ENCODE assay signal across 9 cellular contexts in genomic region chr6:2768125-2768524, GRCh38. TPM values are rescaled to one million over a fixed set of nuclear protein-coding genes. Genes with fewer than 3 reads are reported as not detected.
DNase-seq lines count a peak whose midpoint lies in the region; ATAC-seq, FAIRE-seq and TF ChIP-seq lines count a peak whose summit lies in the region.
"Had no signal": no experiment of that assay in that cellular context is flagged by ENCODE, and none has a peak within 500 bp of the region (broad histone marks: within the 10 kb centered on the region; RNA-seq: fewer than 3 reads in every experiment).

No MANE protein-coding gene starts in this region.

- 27 to 50% methylated on average over 1 to 5 of the region's 5 CpGs for WGBS in gastroesophageal sphincter (ENCODE audit: low coverage in 1 of 2), 2 donors

- FAIRE-seq in D721Med (lab: Jason Lieb, UNC), result no peak

- H3K4me1 ChIP-seq in gastroesophageal sphincter, result peaks cover 0 to 72% (median 21%) of the 10 kb centered on the region in 3 donors
- peaks cover 30% of the 10 kb centered on the region for H3K4me1 ChIP-seq in stomach smooth muscle (ENCODE audit: control insufficient read depth, insufficient read depth, low read length)

- no peaks in the 10 kb centered on the region for H3K9me3 Mint-ChIP-seq in activated T-cell treated with anti-CD3 and anti-CD28 coated beads, Interleukin-2, amount 50 U/mL, for 4 hours

- peak overlapping the region in 1 of 2 donors; percentile 74 for H3K4me3 ChIP-seq in gastroesophageal sphincter
- H3K4me3 ChIP-seq in stomach smooth muscle (ENCODE audit: low read length in 2 of 2), result peak overlapping the region; percentile 60 to 93

- H3K36me3 Mint-ChIP-seq in activated T-cell treated with anti-CD3 and anti-CD28 coated beads, Interleukin-2, amount 50 U/mL, for 4 hours (ENCODE audit: insufficient read depth), result peaks cover 15% of the 10 kb centered on the region

- H3K27me3 ChIP-seq in gastroesophageal sphincter (no peaks in the 10 kb centered on the region), stomach smooth muscle (ENCODE audit: control insufficient read depth in 1 of 2, insufficient read depth in 2 of 2, low read length in 2 of 2) (no peaks in the 10 kb centered on the region)

- TF ChIP-seq EP300 in gastroesophageal sphincter (IDR thresholded peaks at IDR 0.05), result no peak

- H3K36me3 ChIP-seq in gastroesophageal sphincter (peaks cover 0 to 23% of the 10 kb centered on the region in 2 donors), stomach smooth muscle (ENCODE audit: control insufficient read depth in 2 of 2, insufficient read depth in 2 of 2, low read length in 2 of 2) (peaks cover 4 to 7% of the 10 kb centered on the region in 2 donors)

- H3K9me3 ChIP-seq in gastroesophageal sphincter (no peaks in the 10 kb centered on the region), stomach smooth muscle (ENCODE audit: control insufficient read depth in 2 of 2, low read length in 2 of 2) (no peaks in the 10 kb centered on the region)

- TF ChIP-seq CTCF in VCaP (conservative IDR thresholded peaks at IDR 0.05), result no peak
- TF ChIP-seq CTCF in gastroesophageal sphincter (IDR thresholded peaks at IDR 0.05), result no peak
- no peak for TF ChIP-seq CTCF in D721Med (IDR thresholded peaks at IDR 0.05; ENCODE audit: insufficient read depth, missing control alignments)

- peaks cover 51% of the 10 kb centered on the region for H3K4me1 Mint-ChIP-seq in activated T-cell treated with anti-CD3 and anti-CD28 coated beads, Interleukin-2, amount 50 U/mL, for 4 hours (ENCODE audit: low read depth)

- H3K9ac ChIP-seq in stomach smooth muscle (ENCODE audit: low read length in 2 of 2), result peak overlapping the region in 1 of 2 donors; percentile 1

- no peak for TF ChIP-seq POLR2A in gastroesophageal sphincter (IDR thresholded peaks at IDR 0.05)

- H3K27ac ChIP-seq in VCaP (peak overlapping the region; percentile 87), gastroesophageal sphincter (peak overlapping the region in 3 of 4 donors; percentile 5 to 99 (median 95)), stomach smooth muscle (ENCODE audit: low read length) (no peak overlapping the region)

- no peak for DNase-seq in activated T-cell treated with anti-CD3 and anti-CD28 coated beads, Interleukin-2, amount 50 U/mL, for 4 hours
- DNase-seq in activated T-cell treated with anti-CD3 and anti-CD28 coated beads, Interleukin-2, amount 50 U/mL, for 1 hour, result no peak
- no peak for DNase-seq in D721Med (ENCODE audit: insufficient read length, low spot score)
- no peak for DNase-seq in SW480 (ENCODE audit: low spot score)
- DNase-seq in cerebellar nuclear complex (lab: John Stamatoyannopoulos, UW), result no peak
- DNase-seq: stimulated activated CD4-positive, alpha-beta T cell treated with anti-CD3 and anti-CD28 coated beads, Interleukin-12 subunit alpha, Interleukin-12 subunit beta, amount 100 ng/mL, for 4 hours had no signal

- H3K4me3 Mint-ChIP-seq in activated T-cell treated with anti-CD3 and anti-CD28 coated beads, Interleukin-2, amount 50 U/mL, for 4 hours, result peak overlapping the region; percentile 93

- no peak for ATAC-seq in activated T-cell treated with anti-CD3 and anti-CD28 coated beads, Interleukin-2, amount 50 U/mL, for 4 hours
- ATAC-seq in gastroesophageal sphincter, result no peak

- no peaks in the 10 kb centered on the region for H3K27me3 Mint-ChIP-seq in activated T-cell treated with anti-CD3 and anti-CD28 coated beads, Interleukin-2, amount 50 U/mL, for 4 hours (ENCODE audit: low read depth)

RNA-seq across cellular contexts. Expression of gene WRNIP1, which starts 2.9 kb away (rescaled TPM):
- total RNA-seq in activated T-cell treated with anti-CD3 and anti-CD28 coated beads, Interleukin-2, amount 50 U/mL, for 4 hours, result 10 to 100 TPM; 44.1 to 52.1 (median 49.0) TPM
- 10 to 100 TPM; 48.1 to 66.1 (median 57.1) TPM for total RNA-seq in gastroesophageal sphincter

RNA-seq across cellular contexts. Expression of gene MYLK4, which starts 17.4 kb away (rescaled TPM):
- under 1 TPM; 0.08 to 0.18 (median 0.11) TPM for total RNA-seq in activated T-cell treated with anti-CD3 and anti-CD28 coated beads, Interleukin-2, amount 50 U/mL, for 4 hours
- 1 to 10 TPM in 1 of 4 donors, under 1 TPM in 3; 0.31 to 1.2 (median 0.56) TPM for total RNA-seq in gastroesophageal sphincter
